ENCODE assay signal across 8 cellular contexts in genomic region chr13:99495478-99496321, GRCh38. TPM values are rescaled to one million over a fixed set of nuclear protein-coding genes. Genes with fewer than 3 reads are reported as not detected.
DNase-seq lines count a peak whose midpoint lies in the region; ATAC-seq lines count a peak whose summit lies in the region.

No MANE protein-coding gene starts in this region.

- H3K9me3 ChIP-seq in naive thymus-derived CD4-positive, alpha-beta T cell (ENCODE audit: control insufficient read depth in 2 of 3, low read length in 3 of 3): no peaks in the 10 kb centered on the region

- ATAC-seq in HG02870 (IDR thresholded peaks at IDR 0.05; ENCODE audit: unreplicated experiment): peak; percentile 0
- ATAC-seq in naive thymus-derived CD4-positive, alpha-beta T cell: peak; percentile 52

- H3K27me3 ChIP-seq in naive thymus-derived CD4-positive, alpha-beta T cell (ENCODE audit: control insufficient read depth in 2 of 2, insufficient read depth in 2 of 2, low read length in 2 of 2): no peaks in the 10 kb centered on the region

- H3K9me3 Mint-ChIP-seq in activated naive CD8-positive, alpha-beta T cell (ENCODE audit: low read depth): no peaks in the 10 kb centered on the region
- H3K9me3 Mint-ChIP-seq in naive thymus-derived CD4-positive, alpha-beta T cell: peaks cover 0 to 12% (median 0%) of the 10 kb centered on the region in 11 donors

- POLR2A ChIA-PET in naive thymus-derived CD4-positive, alpha-beta T cell (lab: Charles Lee): interaction anchor here (0.6 to 2.1 kb wide), 10 partner anchors 10 to 277 kb away, joined by 3 to 8 read pairs (median 4); partner anchors contain the start of gene CLYBL

- CTCF ChIA-PET in naive thymus-derived CD4-positive, alpha-beta T cell (lab: Charles Lee): interaction anchor here (0.6 to 1.9 kb wide), 5 partner anchors 11 to 318 kb away, joined by 3 to 5 read pairs (median 4); no protein-coding TSS in a partner anchor

- no peaks in the 10 kb centered on the region for H3K27me3 Mint-ChIP-seq in activated naive CD8-positive, alpha-beta T cell
- no peaks in the 10 kb centered on the region for H3K27me3 Mint-ChIP-seq in naive thymus-derived CD4-positive, alpha-beta T cell

- peak overlapping the region; percentile 91 for H3K4me3 Mint-ChIP-seq in activated naive CD8-positive, alpha-beta T cell
- peak overlapping the region; percentile 89 to 99 (median 94) for H3K4me3 Mint-ChIP-seq in naive thymus-derived CD4-positive, alpha-beta T cell

- H3K27ac ChIP-seq in naive thymus-derived CD4-positive, alpha-beta T cell (ENCODE audit: low read depth, low read length): peak overlapping the region; percentile 78

- no peaks in the 10 kb centered on the region for H3K36me3 ChIP-seq in naive thymus-derived CD4-positive, alpha-beta T cell (ENCODE audit: control insufficient read depth in 2 of 3, insufficient read depth in 3 of 3, low read length in 3 of 3)

- H3K4me1 Mint-ChIP-seq in activated naive CD8-positive, alpha-beta T cell (ENCODE audit: low read depth): peaks cover 52% of the 10 kb centered on the region
- peaks cover 37 to 72% (median 67%) of the 10 kb centered on the region in 7 donors for H3K4me1 Mint-ChIP-seq in naive thymus-derived CD4-positive, alpha-beta T cell

- H3K36me3 Mint-ChIP-seq in activated naive CD8-positive, alpha-beta T cell: peaks cover 8% of the 10 kb centered on the region
- H3K36me3 Mint-ChIP-seq in naive thymus-derived CD4-positive, alpha-beta T cell: peaks cover 4 to 32% (median 10%) of the 10 kb centered on the region in 5 donors

- intact Hi-C loops in naive thymus-derived CD4-positive, alpha-beta T cell (cut with micrococcal nuclease): loop anchor here (1.0 to 5.0 kb wide), 13 partner anchors 9 to 918 kb away; partner anchors contain the start of genes GPR183 (in 2 of the 2), STK24 (in 1 of the 2), UBAC2 (in 1 of the 2) and ZIC2 (in 1 of the 2)

- in situ Hi-C loops in ACHN (cut with HindIII; ENCODE audit: low pct_ligation_motif_present, low pct_unique_long_range_greater_than_20kb, low sequenced_read_pairs): no loop called here

- H3K4me3 ChIP-seq in naive thymus-derived CD4-positive, alpha-beta T cell (ENCODE audit: low read length): peak overlapping the region; percentile 65

- peak overlapping the region; percentile 92 for H3K27ac Mint-ChIP-seq in activated naive CD8-positive, alpha-beta T cell
- H3K27ac Mint-ChIP-seq in naive thymus-derived CD4-positive, alpha-beta T cell: peak overlapping the region; percentile 92 to 99 (median 97)

- H3K4me1 ChIP-seq in naive thymus-derived CD4-positive, alpha-beta T cell (ENCODE audit: control insufficient read depth in 2 of 2, insufficient read depth in 2 of 2, low read length in 2 of 2): peaks cover 22 to 37% of the 10 kb centered on the region in 2 donors

- peak; percentile 11 for DNase-seq in ACHN
- DNase-seq in naive thymus-derived CD4-positive, alpha-beta T cell: peak in 1 of 9 donors; percentile 18
- no peak for DNase-seq in activated effector memory CD4-positive, alpha-beta T cell treated with anti-CD3 and anti-CD28 coated beads, Interleukin-2, amount 50 U/mL, for 16 hours
- DNase-seq in activated effector memory CD4-positive, alpha-beta T cell treated with Interleukin-2 at 50 U/mL for 16 hours: no peak
- DNase-seq in cortex of kidney (lab: John Stamatoyannopoulos, UW): no peak
- DNase-seq in NCI-H2227 (lab: John Stamatoyannopoulos, UW; ENCODE audit: unreplicated experiment): no peak

RNA-seq across cellular contexts. Expression of gene TM9SF2, which starts 5.6 kb away (rescaled TPM):
- 10 to 100 TPM; 38.0 to 76.3 (median 53.1) TPM for total RNA-seq in naive thymus-derived CD4-positive, alpha-beta T cell
- 10 to 100 TPM; 56.5 to 81.9 TPM for polyA plus RNA-seq in naive thymus-derived CD4-positive, alpha-beta T cell
